In genomic region chr11:64146036-64146943, GRCh38 we compare ENCODE assay signal across 8 cellular contexts. TPM values are rescaled to one million over a fixed set of nuclear protein-coding genes. Genes with fewer than 3 reads are reported as not detected.
DNase-seq lines count a peak whose midpoint lies in the region; ATAC-seq and TF ChIP-seq lines count a peak whose summit lies in the region.

No MANE protein-coding gene starts in this region.

- H3K14ac ChIP-seq in IMR-90 (replicated peaks; ENCODE audit: low read depth, low read length): no peak overlapping the region

- H4K5ac ChIP-seq in IMR-90 (ENCODE audit: low read depth, low read length): no peak overlapping the region

- H3K27ac ChIP-seq in IMR-90 (ENCODE audit: insufficient read depth, low read length) (no peak overlapping the region), SK-N-SH (ENCODE audit: low read depth in 2 of 2, low read length in 1 of 2) (peak overlapping the region in 1 of 2 experiments; percentile 93; a peak in 2 of 4 replicates), left ventricle myocardium inferior (replicated peaks) (peak overlapping the region; percentile 23)

- no peaks in the 10 kb centered on the region for H3K9me2 ChIP-seq in SK-N-SH

- H3K4me1 ChIP-seq in IMR-90 (ENCODE audit: control insufficient read depth, insufficient read depth, low read length): no peaks in the 10 kb centered on the region; the same call in 1 of the 2 replicates
- H3K4me1 ChIP-seq in SK-N-SH (ENCODE audit: control insufficient read depth in 1 of 2, insufficient read depth in 2 of 2, low read depth in 1 of 2, low read length in 1 of 2): peaks cover 0 to 78% of the 10 kb centered on the region in 2 experiments; a peak in 2 of 4 replicates
- H3K4me1 ChIP-seq in left ventricle myocardium inferior: peaks cover 52% of the 10 kb centered on the region

- in situ Hi-C loops in IMR-90 (cut with MboI; ENCODE audit: low sequenced_read_pairs): loop anchor here (5.0 kb wide), 2 partner anchors 154 to 309 kb away; partner anchors contain the start of gene MARK2

- no peaks in the 10 kb centered on the region for H3K9me3 Mint-ChIP-seq in stimulated activated memory B cell treated with anti-CD40 and anti-IgM and Interleukin-4, amounts not matched to agents 10 μg/mL and 1 μg/mL and 100 μg/mL, for 72 hours

- H3K36me3 Mint-ChIP-seq in stimulated activated memory B cell treated with anti-CD40 and anti-IgM and Interleukin-4, amounts not matched to agents 10 μg/mL and 1 μg/mL and 100 μg/mL, for 72 hours: no peaks in the 10 kb centered on the region

- no peak overlapping the region for H3K9ac ChIP-seq in IMR-90 (ENCODE audit: low read depth, low read length)
- no peak overlapping the region for H3K9ac ChIP-seq in SK-N-SH

- H3K4me3 ChIP-seq in IMR-90 (ENCODE audit: insufficient read depth, low read depth, low read length) (no peak overlapping the region), SK-N-SH (ENCODE audit: low read depth in 2 of 2, low read length in 1 of 2) (no peak overlapping the region; a peak in 1 of 4 replicates), left ventricle myocardium inferior (no peak overlapping the region)

- CTCF ChIA-PET in IMR-90 (lab: Yijun Ruan, JAX): interaction anchor here (0.6 kb wide), 3 partner anchors 98 to 1295 kb away, joined by 3 read pairs; no protein-coding TSS in a partner anchor
- CTCF ChIA-PET in SK-N-SH (lab: Yijun Ruan, JAX): interaction anchor here (0.6 to 14.5 kb wide), 18 partner anchors 11 to 397 kb away, joined by 3 to 207 read pairs (median 4); partner anchors contain the start of genes COX8A and FLRT1

- no peaks in the 10 kb centered on the region for H3K9me1 ChIP-seq in IMR-90 (ENCODE audit: insufficient read depth, low read length)

- H3K4me2 ChIP-seq in IMR-90 (ENCODE audit: low read depth, low read length) (no peak overlapping the region), SK-N-SH (no peak overlapping the region)

- dilution Hi-C loops in IMR-90 (cut with HindIII; ENCODE audit: low sequenced_read_pairs, unreplicated experiment): no loop called here

- intact Hi-C loops in IMR-90 (cut with micrococcal nuclease) (no loop called here), left ventricle myocardium inferior (cut with micrococcal nuclease) (loop anchor here (5.0 kb wide), 1 partner anchor 144 kb away; no protein-coding TSS in a partner anchor)

- no TSS peak for BruUV-seq in IMR-90 (replicated peaks; lab: Mats Ljungman, UMichigan)

- no peak overlapping the region for H3K27ac Mint-ChIP-seq in stimulated activated memory B cell treated with anti-CD40 and anti-IgM and Interleukin-4, amounts not matched to agents 10 μg/mL and 1 μg/mL and 100 μg/mL, for 72 hours

- no peak overlapping the region for H3K18ac ChIP-seq in IMR-90 (ENCODE audit: low read depth, low read length)

- no peak overlapping the region for H2BK20ac ChIP-seq in IMR-90 (ENCODE audit: low read depth, low read length)

- H3K79me1 ChIP-seq in IMR-90 (ENCODE audit: low read depth in 1 of 2, low read length in 2 of 2): peaks cover 0 to 4% of the 10 kb centered on the region in 2 experiments; a peak in 2 of 4 replicates

- H3K4me1 Mint-ChIP-seq in stimulated activated memory B cell treated with anti-CD40 and anti-IgM and Interleukin-4, amounts not matched to agents 10 μg/mL and 1 μg/mL and 100 μg/mL, for 72 hours: peaks cover 31% of the 10 kb centered on the region

- peak overlapping the region; percentile 35 for H2BK5ac ChIP-seq in IMR-90 (ENCODE audit: low read depth, low read length, poor library complexity, severe bottlenecking)

- peaks cover 3% of the 10 kb centered on the region for H3F3A ChIP-seq in SK-N-SH (replicated peaks; ENCODE audit: insufficient read depth)

- H3K4ac ChIP-seq in IMR-90 (ENCODE audit: low read depth, low read length): peak overlapping the region; percentile 45

- peak; percentile 73 for TF ChIP-seq CTCF in IMR-90 (conservative IDR thresholded peaks at IDR 0.05; ENCODE audit: low read depth, low read length)
- TF ChIP-seq CTCF in SK-N-SH (IDR thresholded peaks at IDR 0.05): peak; percentile 76
- TF ChIP-seq CTCF in left ventricle myocardium inferior (IDR thresholded peaks at IDR 0.05; ENCODE audit: borderline replicate concordance): peak; percentile 63

- TF ChIP-seq POLR2A in IMR-90 (IDR thresholded peaks at IDR 0.05; ENCODE audit: low read depth, low read length): no peak

- peak overlapping the region; percentile 46; the same call in 1 of the 2 replicates for H4K91ac ChIP-seq in IMR-90 (ENCODE audit: insufficient read depth, low read depth, low read length)

- H3K4me3 Mint-ChIP-seq in stimulated activated memory B cell treated with anti-CD40 and anti-IgM and Interleukin-4, amounts not matched to agents 10 μg/mL and 1 μg/mL and 100 μg/mL, for 72 hours: no peak overlapping the region

- no peak overlapping the region; a peak in 1 of 4 replicates for H4K8ac ChIP-seq in IMR-90 (ENCODE audit: low read depth in 2 of 2, low read length in 2 of 2)

- H3K56ac ChIP-seq in IMR-90 (ENCODE audit: extremely low read depth, insufficient read depth, low read length): no peak overlapping the region

- peak; percentile 85 for DNase-seq in D341Med (ENCODE audit: low spot score)
- peak; percentile 37 for DNase-seq in IMR-90
- DNase-seq in SK-N-SH: peak; percentile 87
- DNase-seq in activated naive CD4-positive, alpha-beta T cell treated with Interleukin-2 at 50 U/mL for 16 hours: peak; percentile 64
- peak; percentile 34 for DNase-seq in left ventricle myocardium inferior
- peak; percentile 9 to 36 for DNase-seq in stimulated activated CD4-positive, alpha-beta T cell treated with anti-CD3 and anti-CD28 coated beads, Interleukin-1b, Interleukin-23, amount 100 ng/mL, for 1 hour (ENCODE audit: low read depth in 2 of 2)

- WGBS in IMR-90 (ENCODE audit: extremely low coverage in 2 of 2, insufficient read length in 1 of 2), 2 experiments: 84% methylated on average over 9 of the region's 22 CpGs; no CpG with 5 or more reads in 1 of the 2 experiments
- 73% methylated on average over 15 of the region's 22 CpGs for WGBS in SK-N-SH (ENCODE audit: low lambda C conversion rate)

- H2AK5ac ChIP-seq in IMR-90 (ENCODE audit: low read depth, low read length): peak overlapping the region; percentile 96

- H2AK9ac ChIP-seq in IMR-90 (replicated peaks; ENCODE audit: low read depth, low read length, poor library complexity): peak overlapping the region; percentile 82

- H4K20me1 ChIP-seq in IMR-90 (ENCODE audit: insufficient read depth, low read length): no peaks in the 10 kb centered on the region
- no peaks in the 10 kb centered on the region for H4K20me1 ChIP-seq in SK-N-SH (ENCODE audit: insufficient read depth)

- H3K9me3 ChIP-seq in IMR-90 (ENCODE audit: control insufficient read depth, insufficient read depth, low read length): no peaks in the 10 kb centered on the region
- no peaks in the 10 kb centered on the region for H3K9me3 ChIP-seq in SK-N-SH
- no peaks in the 10 kb centered on the region for H3K9me3 ChIP-seq in left ventricle myocardium inferior (replicated peaks)

- TF ChIP-seq EP300 in SK-N-SH (IDR thresholded peaks at IDR 0.05; ENCODE audit: borderline replicate concordance in 1 of 2, low read depth in 1 of 2, low read length in 1 of 2): peak in 1 of 2 experiments; percentile 94; a peak in 2 of 4 replicates

- no peaks in the 10 kb centered on the region for H3K27me3 Mint-ChIP-seq in stimulated activated memory B cell treated with anti-CD40 and anti-IgM and Interleukin-4, amounts not matched to agents 10 μg/mL and 1 μg/mL and 100 μg/mL, for 72 hours

- ATAC-seq in IMR-90 (ENCODE audit: low read depth): peak; percentile 74
- no peak for ATAC-seq in GM21381 (IDR thresholded peaks at IDR 0.05; ENCODE audit: unreplicated experiment)
- ATAC-seq in stimulated activated memory B cell treated with anti-CD40 and anti-IgM and Interleukin-4, amounts not matched to agents 10 μg/mL and 1 μg/mL and 100 μg/mL, for 72 hours: no peak

- H3K79me2 ChIP-seq in SK-N-SH (ENCODE audit: insufficient read depth): peaks cover 3% of the 10 kb centered on the region; the same call in 1 of the 2 replicates

- peak; percentile 61 for TF ChIP-seq RAD21 in IMR-90 (IDR thresholded peaks at IDR 0.05; ENCODE audit: low read length)
- peak; percentile 67 for TF ChIP-seq RAD21 in SK-N-SH (IDR thresholded peaks at IDR 0.05; ENCODE audit: low read length)

- H2BK120ac ChIP-seq in IMR-90 (ENCODE audit: low read depth, low read length): peak overlapping the region; percentile 59; the same call in 1 of the 2 replicates

- peak overlapping the region; percentile 75 for H2AFZ ChIP-seq in IMR-90 (replicated peaks; ENCODE audit: low read length, poor library complexity)
- no peak overlapping the region for H2AFZ ChIP-seq in SK-N-SH (ENCODE audit: low read depth)

- H2BK15ac ChIP-seq in IMR-90 (ENCODE audit: low read depth, low read length): no peak overlapping the region

- H3K36me3 ChIP-seq in IMR-90 (ENCODE audit: control insufficient read depth, insufficient read depth, low read length) (no peaks in the 10 kb centered on the region), SK-N-SH (replicated peaks in 1 of 2; ENCODE audit: control insufficient read depth in 1 of 2, insufficient read depth in 2 of 2, low read length in 1 of 2) (no peaks in the 10 kb centered on the region), left ventricle myocardium inferior (no peaks in the 10 kb centered on the region)

- H3K23ac ChIP-seq in IMR-90 (ENCODE audit: low read depth, low read length): no peak overlapping the region

- POLR2A ChIA-PET in IMR-90 (lab: Charles Lee; ENCODE audit: unreplicated experiment) (no interaction called here), SK-N-SH (lab: Yijun Ruan, JAX) (interaction anchor here (1.1 to 1.6 kb wide), 2 partner anchors 13 to 88 kb away, joined by 3 read pairs; no protein-coding TSS in a partner anchor)

- H3K27me3 ChIP-seq in IMR-90 (ENCODE audit: control insufficient read depth, insufficient read depth, low read length) (no peaks in the 10 kb centered on the region), SK-N-SH (ENCODE audit: insufficient read depth) (no peaks in the 10 kb centered on the region), left ventricle myocardium inferior (ENCODE audit: low read depth) (no peaks in the 10 kb centered on the region)

RNA-seq across cellular contexts. Expression of gene MACROD1, which starts 19.6 kb away (rescaled TPM):
- total RNA-seq in IMR-90 (2012; rRNA removed) (2.5 and 4.2 TPM in 2 replicates), left ventricle myocardium inferior (127 TPM)
- polyA plus RNA-seq in IMR-90 (2012; rRNA removed) (9.3 and 10.9 TPM in 2 replicates), SK-N-SH (2012; rRNA removed) (48.3 and 49.1 TPM in 2 replicates)
- polyA plus RNA-seq in IMR-90 (2012; cell fraction: cytosol; rRNA removed): 8.0 and 18.4 TPM in 2 replicates
- polyA plus RNA-seq in IMR-90 (2012; cell fraction: nucleus; rRNA removed; ENCODE audit: low replicate concordance): 21.0 and 35.8 TPM in 2 replicates
- 30.5 and 43.7 TPM in 2 replicates for polyA plus RNA-seq in SK-N-SH (2012; cell fraction: cytosol; rRNA removed)
- 84.7 and 105 TPM in 2 replicates for polyA plus RNA-seq in SK-N-SH (2012; cell fraction: nucleus; rRNA removed)

RNA-seq across cellular contexts. Expression of gene STIP1, which starts 39.7 kb away (rescaled TPM):
- total RNA-seq in IMR-90 (2012; rRNA removed): 363 and 489 TPM in 2 replicates
- 189 and 201 TPM in 2 replicates for polyA plus RNA-seq in IMR-90 (2012; rRNA removed)
- polyA plus RNA-seq in IMR-90 (2012; cell fraction: cytosol; rRNA removed): 99.3 and 323 TPM in 2 replicates
- polyA plus RNA-seq in IMR-90 (2012; cell fraction: nucleus; rRNA removed; ENCODE audit: low replicate concordance): 76.3 and 102 TPM in 2 replicates
- polyA plus RNA-seq in SK-N-SH (2012; rRNA removed): 163 TPM in 2 replicates
- polyA plus RNA-seq in SK-N-SH (2012; cell fraction: cytosol; rRNA removed): 133 and 154 TPM in 2 replicates
- 146 and 203 TPM in 2 replicates for polyA plus RNA-seq in SK-N-SH (2012; cell fraction: nucleus; rRNA removed)
- total RNA-seq in left ventricle myocardium inferior: 97.4 TPM

Comparison
In these comparisons a context has a peak if more than half of its experiments do, and no peak if none do; other contexts are left out.
1. DNase-seq: peak in every context shown above with its lines; median percentile 87 in SK-N-SH; 85 in D341Med; 64 in activated naive CD4-positive, alpha-beta T cell treated with Interleukin-2 at 50 U/mL for 16 hours; 37 in IMR-90; 34 in left ventricle myocardium inferior; 22 in stimulated activated CD4-positive, alpha-beta T cell treated with anti-CD3 and anti-CD28 coated beads, Interleukin-1b, Interleukin-23, amount 100 ng/mL, for 1 hour.
2. RNA of gene MACROD1, which starts 19.6 kb away (total RNA-seq): 127 TPM in left ventricle myocardium inferior (single experiment); 2.5 to 4.2 TPM in IMR-90; every median in the first group is over 10 times any median in the second.
3. Peak in every context shown above with its lines, with median percentiles within 50 percentile points of each other: CTCF ChIP-seq.